ENCODE assay signal across 11 cellular contexts in genomic region chr1:56508523-56508983, GRCh38.
DNase-seq lines count a peak whose midpoint lies in the region; ATAC-seq and TF ChIP-seq lines count a peak whose summit lies in the region.
"Had no signal": no experiment of that assay in that cellular context is flagged by ENCODE, and none has a peak within 500 bp of the region (broad histone marks: within the 10 kb centered on the region; RNA-seq: fewer than 3 reads in every experiment).

No MANE protein-coding gene starts in this region.

- H3K36me3 ChIP-seq in heart left ventricle = peaks cover 0 to 88% (median 59%) of the 10 kb centered on the region in 9 donors
- no peaks in the 10 kb centered on the region for H3K36me3 ChIP-seq in parathyroid adenoma (ENCODE audit: control insufficient read depth, insufficient read depth, low read length)
- H3K36me3 ChIP-seq in WERI-Rb-1 = peaks cover 5% of the 10 kb centered on the region; the same call in 1 of the 2 replicates

- 33 to 55% (median 44%) methylated on average over 4 of the region's 4 CpGs for WGBS in heart left ventricle, 4 donors

- peaks cover 12% of the 10 kb centered on the region for H3K79me2 ChIP-seq in parathyroid adenoma

- H3K27ac ChIP-seq in heart left ventricle (peak overlapping the region; percentile 36 to 84 (median 70)), parathyroid adenoma (peak overlapping the region; percentile 56), WERI-Rb-1 (no peak overlapping the region)

- H3K4me2 ChIP-seq in parathyroid adenoma (ENCODE audit: low read length) = no peak overlapping the region

- peak; percentile 71 to 88 (median 78) for ATAC-seq in heart left ventricle
- ATAC-seq in GM18502 (IDR thresholded peaks at IDR 0.05; ENCODE audit: poor library complexity, unreplicated experiment) = no peak

- H3K9ac ChIP-seq in parathyroid adenoma = no peak overlapping the region

- in situ Hi-C loops in Caki2 (cut with HindIII; ENCODE audit: low pct_unique_long_range_greater_than_20kb, low sequenced_read_pairs) = no loop called here

- no peak for TF ChIP-seq CTCF in heart left ventricle (IDR thresholded peaks at IDR 0.05)
- TF ChIP-seq CTCF in parathyroid adenoma (IDR thresholded peaks at IDR 0.05) = no peak
- no peak for TF ChIP-seq CTCF in WERI-Rb-1 (IDR thresholded peaks at IDR 0.05; ENCODE audit: low read depth, low read length)

- DNase-seq in Caki2 (ENCODE audit: low read depth) (peak; percentile 25), SW480 (ENCODE audit: low spot score) (peak; percentile 81), heart left ventricle (peak; percentile 67 to 89 (median 74)), DMS53 (lab: John Stamatoyannopoulos, UW) (no peak), WERI-Rb-1 (no peak)
- no peak for DNase-seq in activated CD4-positive, alpha-beta T cell treated with anti-CD3 and anti-CD28 coated beads, Interleukin-2, amount 50 U/mL, for 48 hours
- DNase-seq: CD4-positive, CD25-positive, alpha-beta regulatory T cell; cortex of kidney; NCI-H2227 treated with DMSO at 0.1 percent for 48 hours had no signal

- peaks cover 7 to 92% (median 83%) of the 10 kb centered on the region in 12 donors for H3K4me1 ChIP-seq in heart left ventricle
- H3K4me1 ChIP-seq in parathyroid adenoma = peaks cover 43% of the 10 kb centered on the region

- H3K27me3 ChIP-seq in heart left ventricle (no peaks in the 10 kb centered on the region), parathyroid adenoma (ENCODE audit: control insufficient read depth, insufficient read depth, low read length) (no peaks in the 10 kb centered on the region), WERI-Rb-1 (ENCODE audit: insufficient read depth, low read depth, severe bottlenecking) (no peaks in the 10 kb centered on the region)

- TF ChIP-seq POLR2A in heart left ventricle (IDR thresholded peaks at IDR 0.05) = no peak

- no peak overlapping the region for H2AFZ ChIP-seq in parathyroid adenoma

- intact Hi-C loops in heart left ventricle (cut with DNase I) = loop anchor here in 4 of 10 donors (5.0 to 10.0 kb wide), 3 partner anchors 69 to 154 kb away; partner anchors contain the start of gene PLPP3 (in 4 of the 4)

- H3K4me3 ChIP-seq in heart left ventricle (no peak overlapping the region), parathyroid adenoma (ENCODE audit: low read depth, low read length) (no peak overlapping the region), WERI-Rb-1 (ENCODE audit: low read depth, low read length) (no peak overlapping the region)

- H3K9me3 ChIP-seq in heart left ventricle (no peaks in the 10 kb centered on the region), parathyroid adenoma (ENCODE audit: control insufficient read depth, low read length) (no peaks in the 10 kb centered on the region), WERI-Rb-1 (ENCODE audit: severe bottlenecking) (no peaks in the 10 kb centered on the region)

Comparison
In these comparisons a context has a peak if more than half of its experiments do, and no peak if none do; other contexts are left out.
1. DNase-seq: peak in Caki2 (single experiment), SW480 (single experiment) and heart left ventricle (5 of 5); none in DMS53 (single experiment), WERI-Rb-1 (single experiment) and activated CD4-positive, alpha-beta T cell treated with anti-CD3 and anti-CD28 coated beads, Interleukin-2, amount 50 U/mL, for 48 hours (0 of 2).